Comparison of ENCODE assay signal across 8 cellular contexts in the genomic region with DNA sequence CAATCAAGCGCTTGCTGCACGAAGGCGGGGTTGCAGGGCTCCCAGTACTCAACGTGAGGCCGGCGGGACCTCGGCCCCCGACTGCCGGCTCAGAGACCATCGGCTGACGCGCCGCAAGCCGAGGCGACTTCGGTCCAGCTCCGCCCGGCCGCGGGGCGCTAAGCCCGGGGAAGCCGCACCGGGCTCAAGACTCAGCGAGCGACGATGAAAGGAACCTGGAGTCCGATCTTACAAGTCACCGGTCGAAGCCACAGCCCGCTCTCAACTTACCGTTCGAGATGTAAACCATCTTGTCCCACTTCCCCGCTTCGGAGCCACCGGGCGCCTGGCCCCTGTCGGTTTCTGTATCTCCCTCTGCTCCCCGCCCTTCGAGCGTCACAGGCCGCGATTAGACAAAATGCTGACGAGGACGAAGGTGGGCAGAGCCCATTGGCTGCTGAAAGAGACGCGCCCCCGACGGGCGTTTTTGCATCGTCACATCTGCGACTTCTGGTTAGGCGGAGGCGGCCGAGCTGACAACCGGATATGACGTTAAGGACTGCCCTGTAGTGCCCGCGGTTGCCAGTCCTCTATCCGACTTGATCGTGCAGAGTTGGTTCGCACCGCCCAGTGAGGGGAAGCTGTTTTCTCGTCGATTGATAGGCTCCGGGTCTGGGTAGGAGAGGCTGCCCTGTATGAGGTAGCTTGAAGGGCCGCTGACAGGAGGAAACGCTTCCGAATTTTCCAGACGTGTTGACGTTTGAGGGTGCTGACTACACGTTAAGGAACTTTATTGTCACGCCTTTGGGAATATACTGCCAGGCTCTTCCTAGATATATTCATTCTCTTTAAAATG. TPM values are rescaled to one million over a fixed set of nuclear protein-coding genes. Genes with fewer than 3 reads are reported as not detected.
DNase-seq lines count a peak whose midpoint lies in the region; ATAC-seq and TF ChIP-seq lines count a peak whose summit lies in the region.

Gene SELENOK, minus strand, starts transcription at position 360 of the 835 bp plus-strand sequence.

- peak; percentile 96 for DNase-seq in NCI-H1092 treated with DMSO at 0.1 percent for 48 hours (lab: John Stamatoyannopoulos, UW)
- peak; percentile 97 for DNase-seq in SKM-1 (lab: John Stamatoyannopoulos, UW; ENCODE audit: unreplicated experiment)
- DNase-seq in activated naive CD4-positive, alpha-beta T cell treated with anti-CD3 and anti-CD28 coated beads, Interleukin-2, amount 50 U/mL, for 72 hours (ENCODE audit: low spot score in 2 of 2): peak; percentile 90 to 97
- peak; percentile 99 for DNase-seq in globus pallidus (ENCODE audit: low spot score)
- peak; percentile 87 to 100 (median 98) for DNase-seq in nucleus accumbens (lab: John Stamatoyannopoulos, UW)
- DNase-seq in suprapubic skin (ENCODE audit: low spot score in 2 of 2): peak; percentile 99 to 100

- peak; percentile 96 for ATAC-seq in HG02610 (IDR thresholded peaks at IDR 0.05; ENCODE audit: unreplicated experiment)
- peak; percentile 95 for ATAC-seq in activated naive CD4-positive, alpha-beta T cell treated with anti-CD3 and anti-CD28 coated beads, Interleukin-2, amount 50 U/mL, for 72 hours

- H3K9me3 ChIP-seq in suprapubic skin: no peaks in the 10 kb centered on the region

- under 1% methylated on average over 50 of the region's 73 CpGs for WGBS in suprapubic skin

- peak within 1 kb of the TSS; percentile 92 for H3K27ac ChIP-seq in suprapubic skin

- H3K4me1 ChIP-seq in suprapubic skin: peaks cover 16% of the 10 kb centered on the region

- H3K27me3 ChIP-seq in suprapubic skin: peaks cover 5% of the 10 kb centered on the region

- TF ChIP-seq EP300 in suprapubic skin (IDR thresholded peaks at IDR 0.05): no peak

- peak; percentile 70 to 95 for TF ChIP-seq POLR2A in suprapubic skin (IDR thresholded peaks at IDR 0.05)

- peak within 1 kb of the TSS; percentile 98 to 99 for H3K27ac Mint-ChIP-seq in activated naive CD4-positive, alpha-beta T cell treated with anti-CD3 and anti-CD28 coated beads, Interleukin-2, amount 50 U/mL, for 72 hours

- H3K9me3 Mint-ChIP-seq in activated naive CD4-positive, alpha-beta T cell treated with anti-CD3 and anti-CD28 coated beads, Interleukin-2, amount 50 U/mL, for 72 hours: peaks cover 11 to 16% of the 10 kb centered on the region in 2 donors

- H3K36me3 Mint-ChIP-seq in activated naive CD4-positive, alpha-beta T cell treated with anti-CD3 and anti-CD28 coated beads, Interleukin-2, amount 50 U/mL, for 72 hours: peaks cover 34 to 40% of the 10 kb centered on the region in 2 donors

- TF ChIP-seq CTCF in suprapubic skin (IDR thresholded peaks at IDR 0.05): no peak

- H3K4me3 ChIP-seq in GM08714 (ENCODE audit: low read length): peak within 1 kb of the TSS; percentile 77
- H3K4me3 ChIP-seq in suprapubic skin: peak within 1 kb of the TSS; percentile 96

- H3K36me3 ChIP-seq in suprapubic skin: no peaks in the 10 kb centered on the region

RNA-seq across cellular contexts. Expression of gene SELENOK, which starts in this region (rescaled TPM):
- total RNA-seq in activated naive CD4-positive, alpha-beta T cell treated with anti-CD3 and anti-CD28 coated beads, Interleukin-2, amount 50 U/mL, for 72 hours: 10 to 100 TPM; 36.6 to 41.8 TPM
- 10 to 100 TPM; 36.5 to 48.1 (median 45.4) TPM for total RNA-seq in suprapubic skin

Comparison
In these comparisons a context has a peak if more than half of its experiments do, and no peak if none do; other contexts are left out.
1. Peak in every context shown above with its lines: DNase-seq, ATAC-seq, H3K4me3 ChIP-seq and H3K27ac ChIP-seq.